In genomic region chr19:3608079-3608641, GRCh38 we compare ENCODE assay signal across 1 cellular context.
TF ChIP-seq lines count a peak whose summit lies in the region.

No MANE protein-coding gene starts in this region.

TF ChIP-seq in GM12878, 131 proteins besides CTCF, POLR2A, EP300 and RAD21:
- no peak for TF ChIP-seq IRF4 (IDR thresholded peaks at IDR 0.05; ENCODE audit: low read depth, low read length)
- peak; percentile 66; the same call in 1 of the 2 replicates for TF ChIP-seq SMARCA5 (IDR thresholded peaks at IDR 0.05)
- TF ChIP-seq SUZ12 (IDR thresholded peaks at IDR 0.05; ENCODE audit: unreplicated experiment) = no peak
